ENCODE assay signal across 7 cellular contexts in the genomic region with DNA sequence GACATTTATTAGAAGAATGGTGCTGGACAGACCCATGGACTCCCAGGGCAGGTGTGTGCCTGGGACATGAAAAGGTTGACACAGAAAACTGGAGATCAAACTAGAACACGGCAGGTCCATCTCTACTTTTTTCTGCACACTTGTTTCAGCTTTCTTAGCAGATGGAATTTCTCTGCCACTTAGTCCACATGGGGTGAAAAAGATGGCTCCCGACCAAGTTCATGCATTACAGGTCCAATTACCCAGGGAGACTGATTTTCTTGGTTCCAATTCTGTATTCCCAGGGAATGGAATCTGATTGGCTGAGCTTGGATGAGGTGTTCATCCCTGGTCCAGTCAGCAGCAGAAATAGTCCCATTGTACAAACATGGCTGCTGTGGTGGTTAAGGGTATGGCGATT.
"Had no signal": no experiment of that assay in that cellular context is flagged by ENCODE, and none has a peak within 500 bp of the region (broad histone marks: within the 10 kb centered on the region; RNA-seq: fewer than 3 reads in every experiment).

No MANE protein-coding gene starts in this region.

- ATAC-seq: HCT116, HepG2 had no signal

- DNase-seq: GM23248, GOT3, H7, HFFc6, KBM-7 had no signal

- FAIRE-seq: HepG2 had no signal
